ENCODE assay signal across 20 cellular contexts in genomic region chr20:10610266-10610665, GRCh38.
DNase-seq lines count a peak whose midpoint lies in the region; ATAC-seq and TF ChIP-seq lines count a peak whose summit lies in the region.
"Had no signal": no experiment of that assay in that cellular context is flagged by ENCODE, and none has a peak within 500 bp of the region (broad histone marks: within the 10 kb centered on the region; RNA-seq: fewer than 3 reads in every experiment).

No MANE protein-coding gene starts in this region.

- DNase-seq in ascending aorta (ENCODE audit: low spot score in 2 of 2), result no peak
- DNase-seq in Right ventricle myocardium superior, result peak; percentile 64
- DNase-seq in posterior vena cava (ENCODE audit: low spot score), result peak; percentile 81
- DNase-seq in uterus, result no peak
- no peak for DNase-seq in OCI-M2 (lab: John Stamatoyannopoulos, UW; ENCODE audit: unreplicated experiment)
- no peak for DNase-seq in SKM-1 treated with dmso at 0.1 percent for 144 hours (lab: John Stamatoyannopoulos, UW; ENCODE audit: unreplicated experiment)
- DNase-seq in prostate gland (ENCODE audit: low spot score), result no peak
- DNase-seq: activated CD4-positive, alpha-beta T cell treated with anti-CD3 and anti-CD28 coated beads, Interleukin-2, amount 50 U/mL, for 4 hours; activated naive CD4-positive, alpha-beta T cell treated with anti-CD3 and anti-CD28 coated beads for 36 hours; activated T-cell treated with anti-CD3 and anti-CD28 coated beads for 4 hours; Caco-2; colonic mucosa; naive thymus-derived CD4-positive, alpha-beta T cell; NCI-H1930; posterior cingulate gyrus; stimulated activated CD4-positive, alpha-beta T cell treated with anti-CD3 and anti-CD28 coated beads, Interleukin-15, amount 100 ng/mL, for 24 hours; upper lobe of right lung had no signal

- TF ChIP-seq CTCF in ascending aorta (IDR thresholded peaks at IDR 0.05) (no peak), uterus (IDR thresholded peaks at IDR 0.05) (no peak), prostate gland (IDR thresholded peaks at IDR 0.05) (no peak)

- H3K27me3 ChIP-seq in ascending aorta (no peaks in the 10 kb centered on the region), uterus (no peaks in the 10 kb centered on the region), prostate gland (replicated peaks; ENCODE audit: insufficient read depth) (no peaks in the 10 kb centered on the region)
- H3K27me3 ChIP-seq: colonic mucosa, upper lobe of right lung had no signal

- H3K4me1 ChIP-seq in ascending aorta (peaks cover 4 to 40% of the 10 kb centered on the region in 2 donors), uterus (no peaks in the 10 kb centered on the region), prostate gland (replicated peaks) (peaks cover 5% of the 10 kb centered on the region)
- H3K4me1 ChIP-seq: Caco-2, colonic mucosa, upper lobe of right lung had no signal

- H3K36me3 ChIP-seq in ascending aorta (no peaks in the 10 kb centered on the region), uterus (no peaks in the 10 kb centered on the region), prostate gland (no peaks in the 10 kb centered on the region)
- H3K36me3 ChIP-seq: colonic mucosa, upper lobe of right lung had no signal

- ATAC-seq in Right ventricle myocardium superior (ENCODE audit: poor library complexity), result peak; percentile 73
- ATAC-seq: naive thymus-derived CD4-positive, alpha-beta T cell; stimulated activated memory B cell treated with anti-CD40 and anti-IgM and Interleukin-4, amounts not matched to agents 10 μg/mL and 1 μg/mL and 100 μg/mL, for 72 hours; upper lobe of right lung had no signal

- no peak for TF ChIP-seq POLR2A in uterus (IDR thresholded peaks at IDR 0.05)
- no peak for TF ChIP-seq POLR2A in prostate gland (IDR thresholded peaks at IDR 0.05)

- 88% methylated on average over 5 of the region's 5 CpGs for WGBS in prostate gland

- H3K27ac ChIP-seq in ascending aorta (peak overlapping the region; percentile 86 to 87), uterus (peak overlapping the region; percentile 79 to 83), prostate gland (peak overlapping the region in 1 of 2 donors; percentile 23)
- H3K27ac ChIP-seq: colonic mucosa, HL-60 had no signal

- H3K4me3 ChIP-seq in ascending aorta (no peak overlapping the region), uterus (no peak overlapping the region), prostate gland (no peak overlapping the region)
- H3K4me3 ChIP-seq: colonic mucosa, lung, upper lobe of right lung had no signal

- no peaks in the 10 kb centered on the region for H3K9me3 ChIP-seq in ascending aorta
- no peaks in the 10 kb centered on the region for H3K9me3 ChIP-seq in uterus
- no peaks in the 10 kb centered on the region for H3K9me3 ChIP-seq in prostate gland
- H3K9me3 ChIP-seq: Caco-2, colonic mucosa, upper lobe of right lung had no signal

- intact Hi-C loops in ascending aorta (cut with DNase I), result no loop called here
- intact Hi-C loops in Right ventricle myocardium superior (cut with DNase I), result no loop called here
- intact Hi-C loops in posterior vena cava (cut with DNase I), result no loop called here
- intact Hi-C loops in uterus (cut with DNase I; ENCODE audit: low total_unique reads), result no loop called here
- intact Hi-C loops in prostate gland (cut with DNase I), result no loop called here

Comparison
In these comparisons a context has a peak if more than half of its experiments do, and no peak if none do; other contexts are left out.
1. DNase-seq: peak in Right ventricle myocardium superior (single experiment) and posterior vena cava (single experiment); none in ascending aorta (0 of 2), uterus (0 of 2), OCI-M2 (single experiment), SKM-1 treated with dmso at 0.1 percent for 144 hours (single experiment) and prostate gland (single experiment).